In genomic region chr20:38748863-38749153, GRCh38 we compare ENCODE assay signal across 8 cellular contexts. TPM values are rescaled to one million over a fixed set of nuclear protein-coding genes. Genes with fewer than 3 reads are reported as not detected.
DNase-seq lines count a peak whose midpoint lies in the region; ATAC-seq, FAIRE-seq and TF ChIP-seq lines count a peak whose summit lies in the region.

No MANE protein-coding gene starts in this region.

- peak overlapping the region; percentile 68; the same call in 1 of the 2 replicates for H3K27ac ChIP-seq in OCI-LY3 (ENCODE audit: low read length)
- H3K27ac ChIP-seq in astrocyte (ENCODE audit: low read depth, low read length), result peak overlapping the region; percentile 84
- peak overlapping the region; percentile 75 for H3K27ac ChIP-seq in HepG2 (ENCODE audit: extremely low read length, insufficient read depth, low read length)

- no peaks in the 10 kb centered on the region for H3K36me3 Mint-ChIP-seq in astrocyte (ENCODE audit: low read depth, unreplicated experiment)

- H3K27me3 Mint-ChIP-seq in astrocyte (ENCODE audit: low read depth, unreplicated experiment), result peaks cover 8% of the 10 kb centered on the region

- H2AFZ ChIP-seq in OCI-LY3 (ENCODE audit: low read depth, low read length), result peak overlapping the region; percentile 98
- H2AFZ ChIP-seq in astrocyte (ENCODE audit: low read depth, low read length), result peak overlapping the region; percentile 100
- H2AFZ ChIP-seq in HepG2 (ENCODE audit: low read length), result no peak overlapping the region

- TF ChIP-seq POLR2A in HepG2 (IDR thresholded peaks at IDR 0.05; ENCODE audit: insufficient read depth in 1 of 2, low read depth in 2 of 2, low read length in 2 of 2), result no peak

- WGBS in HepG2 (ENCODE audit: low lambda C conversion rate), result 2% methylated on average over 9 of the region's 9 CpGs

- H3K79me2 ChIP-seq in OCI-LY3 (ENCODE audit: low read length) (peaks cover 16% of the 10 kb centered on the region), astrocyte (ENCODE audit: insufficient read depth, low read length) (peaks cover 15% of the 10 kb centered on the region), HepG2 (ENCODE audit: insufficient read depth, low read length) (peaks cover 17% of the 10 kb centered on the region)

- TF ChIP-seq CTCF in GM12865 (IDR thresholded peaks at IDR 0.05; ENCODE audit: insufficient read depth, low read depth, low read length, missing control alignments), result no peak
- TF ChIP-seq CTCF in OCI-LY3 (IDR thresholded peaks at IDR 0.05; ENCODE audit: low read depth, low read length), result no peak
- no peak for TF ChIP-seq CTCF in astrocyte (IDR thresholded peaks at IDR 0.05; ENCODE audit: insufficient read depth, low read depth, low read length)
- no peak for TF ChIP-seq CTCF in HepG2 (CRISPR knock-in tag; IDR thresholded peaks at IDR 0.05)

- CTCF ChIA-PET in HepG2 (lab: Yijun Ruan, JAX; ENCODE audit: low intra/inter-chr PET ratio, low total read pairs), result interaction anchor here (1.1 to 1.5 kb wide), 2 partner anchors 17 to 99 kb away, joined by 3 to 5 read pairs; no protein-coding TSS in a partner anchor

- POLR2A ChIA-PET in HepG2 (lab: Yijun Ruan, JAX), result interaction anchor here (1.0 to 1.8 kb wide), 2 partner anchors 16 to 101 kb away, joined by 3 to 7 read pairs; no protein-coding TSS in a partner anchor

- peak; percentile 60 for DNase-seq in GM12865 (ENCODE audit: low read depth)
- DNase-seq in astrocyte (ENCODE audit: low read depth), result no peak
- DNase-seq in HepG2 (ENCODE audit: low spot score), result no peak
- DNase-seq in stimulated activated CD8-positive, alpha-beta memory T cell treated with anti-CD3 and anti-CD28 coated beads, Interleukin-12 subunit alpha, Interleukin-12 subunit beta, amount 100 ng/mL, for 1 hour (ENCODE audit: low read depth), result peak; percentile 18
- DNase-seq in DMS153 treated with DMSO at 0.1 percent for 48 hours (lab: John Stamatoyannopoulos, UW; ENCODE audit: unreplicated experiment), result no peak
- no peak for DNase-seq in DMS53 treated with DMSO at 0.1 percent for 48 hours (lab: John Stamatoyannopoulos, UW; ENCODE audit: unreplicated experiment)

- peak overlapping the region; percentile 23 for H3K27ac Mint-ChIP-seq in astrocyte (ENCODE audit: unreplicated experiment)

- H3K4me3 Mint-ChIP-seq in astrocyte (ENCODE audit: unreplicated experiment), result peak overlapping the region; percentile 94

- H3K4me1 Mint-ChIP-seq in astrocyte (ENCODE audit: low read depth, unreplicated experiment), result peaks cover 7% of the 10 kb centered on the region

- FAIRE-seq in astrocyte (lab: Jason Lieb, UNC) (no peak), HepG2 (lab: Jason Lieb, UNC) (no peak)

- H3K27me3 ChIP-seq in OCI-LY3 (ENCODE audit: low read depth, low read length) (no peaks in the 10 kb centered on the region), astrocyte (ENCODE audit: insufficient read depth, low read length) (peaks cover 3% of the 10 kb centered on the region), HepG2 (ENCODE audit: control insufficient read depth in 1 of 2, insufficient read depth in 2 of 2, low read length in 2 of 2) (peaks cover 0 to 5% of the 10 kb centered on the region in 2 experiments; a peak in 3 of 5 replicates)

- intact Hi-C loops in HepG2 (cut with micrococcal nuclease; ENCODE audit: unreplicated experiment), result loop anchor here (1.0 to 5.0 kb wide), 4 partner anchors 18 to 177 kb away; partner anchors contain the start of gene FAM83D

- no peaks in the 10 kb centered on the region for H3K9me3 Mint-ChIP-seq in astrocyte (ENCODE audit: unreplicated experiment)

- H3K9ac ChIP-seq in OCI-LY3 (ENCODE audit: low read length) (peak overlapping the region; percentile 82), astrocyte (ENCODE audit: low read length) (peak overlapping the region; percentile 85), HepG2 (ENCODE audit: insufficient read depth, low read depth, low read length) (peak overlapping the region; percentile 89)

- H3K9me3 ChIP-seq in OCI-LY3 (ENCODE audit: insufficient read depth, low read length) (no peaks in the 10 kb centered on the region), astrocyte (ENCODE audit: insufficient read depth, low read depth, low read length) (no peaks in the 10 kb centered on the region), HepG2 (ENCODE audit: low read length) (no peaks in the 10 kb centered on the region)

- TF ChIP-seq RAD21 in HepG2 (CRISPR knock-in tag; IDR thresholded peaks at IDR 0.05), result no peak

- H3K36me3 ChIP-seq in OCI-LY3 (replicated peaks; ENCODE audit: low read depth, low read length) (peaks cover 19% of the 10 kb centered on the region), astrocyte (ENCODE audit: insufficient read depth, low read length) (peaks cover 7% of the 10 kb centered on the region), HepG2 (replicated peaks in 1 of 2; ENCODE audit: control insufficient read depth in 1 of 2, insufficient read depth in 2 of 2, low read length in 2 of 2) (peaks cover 13 to 17% of the 10 kb centered on the region in 2 experiments)

- no TSS peak for BruUV-seq in HepG2 (replicated peaks; lab: Mats Ljungman, UMichigan)

- TF ChIP-seq EP300 in HepG2 (IDR thresholded peaks at IDR 0.05; ENCODE audit: low read depth in 2 of 2, low read length in 2 of 2) (no peak), HepG2 (CRISPR knock-in tag; IDR thresholded peaks at IDR 0.05; ENCODE audit: borderline replicate concordance) (no peak)

- peak overlapping the region; percentile 88 for H3K4me2 ChIP-seq in OCI-LY3 (ENCODE audit: low read length)
- H3K4me2 ChIP-seq in astrocyte (ENCODE audit: low read length), result peak overlapping the region; percentile 99
- peak overlapping the region; percentile 83 for H3K4me2 ChIP-seq in HepG2 (ENCODE audit: low read depth, low read length)

- H3K4me1 ChIP-seq in OCI-LY3 (ENCODE audit: low read length) (peaks cover 18% of the 10 kb centered on the region), astrocyte (ENCODE audit: insufficient read depth, low read length) (peaks cover 15% of the 10 kb centered on the region), HepG2 (ENCODE audit: insufficient read depth, low read length) (peaks cover 23% of the 10 kb centered on the region)

- H3K4me3 ChIP-seq in GM12865 (ENCODE audit: low read depth, low read length), result peak overlapping the region; percentile 72
- peak overlapping the region; percentile 89 for H3K4me3 ChIP-seq in OCI-LY3 (ENCODE audit: low read length)
- peak overlapping the region; percentile 94 for H3K4me3 ChIP-seq in astrocyte (ENCODE audit: insufficient read depth, low read depth, low read length)
- peak overlapping the region; percentile 65 to 96 (median 95) for H3K4me3 ChIP-seq in HepG2 (replicated peaks in 1 of 3; ENCODE audit: insufficient read depth in 1 of 3, low read depth in 2 of 3, low read length in 3 of 3)

- ATAC-seq in HG02798 (IDR thresholded peaks at IDR 0.05; ENCODE audit: poor library complexity, unreplicated experiment), result peak; percentile 20
- ATAC-seq in HepG2, result peak; percentile 64; the same call in 2 of the 3 replicates

- no peaks in the 10 kb centered on the region; the same call in 1 of the 2 replicates for H4K20me1 ChIP-seq in OCI-LY3 (ENCODE audit: insufficient read depth, low read length)
- peaks cover 25% of the 10 kb centered on the region for H4K20me1 ChIP-seq in astrocyte (ENCODE audit: insufficient read depth, low read length)
- H4K20me1 ChIP-seq in HepG2 (ENCODE audit: insufficient read depth, low read length), result 0 out of 2 replicates have a peak, but pooled peaks cover 4% of the 10 kb centered on the region

- in situ Hi-C loops in HepG2 (cut with HindIII; ENCODE audit: extremely low pct_ligation_motif_present, low pct_unique_long_range_greater_than_20kb), result loop anchor here (25.0 kb wide), 1 partner anchor 312 kb away; the partner anchor contains the start of gene SNHG17

RNA-seq across cellular contexts. Expression of gene ACTR5, which starts 0.5 kb away (rescaled TPM):
- total RNA-seq in astrocyte (3.7 and 4.0 TPM in 2 replicates), HepG2 (2016; rRNA removed; fragmentation: Illumina TruSeq; extraction: Trizol) (20.5 and 22.0 TPM in 2 replicates)
- 1.4 and 2.3 TPM in 2 replicates for total RNA-seq in HepG2 (2016; cell fraction: cytosol; rRNA removed; fragmentation: Illumina TruSeq; extraction: Trizol; ENCODE audit: low read depth)
- 20.8 and 23.2 TPM in 2 replicates for total RNA-seq in HepG2 (2016; cell fraction: insoluble cytoplasmic fraction; rRNA removed; fragmentation: Illumina TruSeq; extraction: Trizol)
- 4.9 and 5.2 TPM in 2 replicates for total RNA-seq in HepG2 (2016; cell fraction: membrane; rRNA removed; fragmentation: Illumina TruSeq; extraction: Trizol)
- total RNA-seq in HepG2 (2016; cell fraction: nucleus; rRNA removed; fragmentation: Illumina TruSeq; extraction: Trizol), result 19.7 and 20.2 TPM in 2 replicates
- polyA plus RNA-seq in HepG2 (2011; rRNA removed), result 19.5 and 21.2 TPM in 2 replicates
- 10.3 and 11.2 TPM in 2 replicates for polyA plus RNA-seq in HepG2 (2011; cell fraction: cytosol; rRNA removed)
- polyA plus RNA-seq in HepG2 (2011; cell fraction: nucleus; rRNA removed), result 59.7 and 75.5 TPM in 2 replicates
- polyA plus RNA-seq in HepG2 (2012), result 11.5 and 13.6 TPM in 2 replicates
- polyA plus RNA-seq in HepG2 (2016; cell fraction: cytosol; fragmentation: Illumina TruSeq; extraction: Trizol; ENCODE audit: low read depth), result 0.74 and 1.3 TPM in 2 replicates
- polyA plus RNA-seq in HepG2 (2016; cell fraction: insoluble cytoplasmic fraction; fragmentation: Illumina TruSeq; extraction: Trizol; ENCODE audit: low read depth), result 17.2 and 18.6 TPM in 2 replicates
- 2.2 and 2.4 TPM in 2 replicates for polyA plus RNA-seq in HepG2 (2016; cell fraction: membrane; fragmentation: Illumina TruSeq; extraction: Trizol; ENCODE audit: low read depth)
- 28.1 and 28.5 TPM in 2 replicates for polyA plus RNA-seq in HepG2 (2016; cell fraction: nucleus; fragmentation: Illumina TruSeq; extraction: Trizol; ENCODE audit: insufficient read depth, low read depth)
- 14.3 and 18.0 TPM in 2 replicates for polyA minus RNA-seq in HepG2 (2011; rRNA and poly(A)+ RNA removed; ENCODE audit: low replicate concordance)
- polyA minus RNA-seq in HepG2 (2011; cell fraction: cytosol; rRNA and poly(A)+ RNA removed), result 6.7 and 7.3 TPM in 2 replicates
- polyA minus RNA-seq in HepG2 (2011; cell fraction: nucleus; rRNA and poly(A)+ RNA removed), result 25.9 and 33.6 TPM in 2 replicates

RNA-seq across cellular contexts. Expression of gene SLC32A1, which starts 24.5 kb away (rescaled TPM):
- not detected in 2 replicates for total RNA-seq in astrocyte
- total RNA-seq in HepG2 (2016; rRNA removed; fragmentation: Illumina TruSeq; extraction: Trizol), result not detected in 2 replicates
- not detected in 2 replicates for total RNA-seq in HepG2 (2016; cell fraction: cytosol; rRNA removed; fragmentation: Illumina TruSeq; extraction: Trizol; ENCODE audit: low read depth)
- not detected in 2 replicates for total RNA-seq in HepG2 (2016; cell fraction: insoluble cytoplasmic fraction; rRNA removed; fragmentation: Illumina TruSeq; extraction: Trizol)
- not detected in 2 replicates for total RNA-seq in HepG2 (2016; cell fraction: membrane; rRNA removed; fragmentation: Illumina TruSeq; extraction: Trizol)
- not detected in 2 replicates for total RNA-seq in HepG2 (2016; cell fraction: nucleus; rRNA removed; fragmentation: Illumina TruSeq; extraction: Trizol)
- polyA plus RNA-seq in HepG2 (2011; rRNA removed), result not detected in 2 replicates
- polyA plus RNA-seq in HepG2 (2011; cell fraction: cytosol; rRNA removed), result not detected in 2 replicates
- not detected in 2 replicates for polyA plus RNA-seq in HepG2 (2011; cell fraction: nucleus; rRNA removed)
- not detected in 2 replicates for polyA plus RNA-seq in HepG2 (2012)
- polyA plus RNA-seq in HepG2 (2016; cell fraction: cytosol; fragmentation: Illumina TruSeq; extraction: Trizol; ENCODE audit: low read depth), result not detected in 2 replicates
- not detected in 2 replicates for polyA plus RNA-seq in HepG2 (2016; cell fraction: insoluble cytoplasmic fraction; fragmentation: Illumina TruSeq; extraction: Trizol; ENCODE audit: low read depth)
- polyA plus RNA-seq in HepG2 (2016; cell fraction: membrane; fragmentation: Illumina TruSeq; extraction: Trizol; ENCODE audit: low read depth), result not detected in 2 replicates
- polyA plus RNA-seq in HepG2 (2016; cell fraction: nucleus; fragmentation: Illumina TruSeq; extraction: Trizol; ENCODE audit: insufficient read depth, low read depth), result not detected in 2 replicates
- not detected in 2 replicates for polyA minus RNA-seq in HepG2 (2011; rRNA and poly(A)+ RNA removed; ENCODE audit: low replicate concordance)
- not detected in 2 replicates for polyA minus RNA-seq in HepG2 (2011; cell fraction: cytosol; rRNA and poly(A)+ RNA removed)
- polyA minus RNA-seq in HepG2 (2011; cell fraction: nucleus; rRNA and poly(A)+ RNA removed), result not detected in 2 replicates

RNA-seq across cellular contexts. Expression of gene PPP1R16B, which starts 56.7 kb away (rescaled TPM):
- 0.41 and 0.68 TPM in 2 replicates for total RNA-seq in astrocyte
- total RNA-seq in HepG2 (2016; rRNA removed; fragmentation: Illumina TruSeq; extraction: Trizol), result 0.02 TPM in 1 of 2 replicates, not detected in the other
- not detected in 2 replicates for total RNA-seq in HepG2 (2016; cell fraction: cytosol; rRNA removed; fragmentation: Illumina TruSeq; extraction: Trizol; ENCODE audit: low read depth)
- 0.04 TPM in 1 of 2 replicates, not detected in the other for total RNA-seq in HepG2 (2016; cell fraction: insoluble cytoplasmic fraction; rRNA removed; fragmentation: Illumina TruSeq; extraction: Trizol)
- 0.03 TPM in 1 of 2 replicates, not detected in the other for total RNA-seq in HepG2 (2016; cell fraction: membrane; rRNA removed; fragmentation: Illumina TruSeq; extraction: Trizol)
- not detected in 2 replicates for total RNA-seq in HepG2 (2016; cell fraction: nucleus; rRNA removed; fragmentation: Illumina TruSeq; extraction: Trizol)
- polyA plus RNA-seq in HepG2 (2011; rRNA removed), result 0.09 and 0.11 TPM in 2 replicates
- polyA plus RNA-seq in HepG2 (2011; cell fraction: cytosol; rRNA removed), result 0.05 and 0.08 TPM in 2 replicates
- polyA plus RNA-seq in HepG2 (2011; cell fraction: nucleus; rRNA removed), result 0.06 and 0.07 TPM in 2 replicates
- polyA plus RNA-seq in HepG2 (2012), result 0.05 and 0.11 TPM in 2 replicates
- not detected in 2 replicates for polyA plus RNA-seq in HepG2 (2016; cell fraction: cytosol; fragmentation: Illumina TruSeq; extraction: Trizol; ENCODE audit: low read depth)
- not detected in 2 replicates for polyA plus RNA-seq in HepG2 (2016; cell fraction: insoluble cytoplasmic fraction; fragmentation: Illumina TruSeq; extraction: Trizol; ENCODE audit: low read depth)
- polyA plus RNA-seq in HepG2 (2016; cell fraction: membrane; fragmentation: Illumina TruSeq; extraction: Trizol; ENCODE audit: low read depth), result not detected in 2 replicates
- not detected in 2 replicates for polyA plus RNA-seq in HepG2 (2016; cell fraction: nucleus; fragmentation: Illumina TruSeq; extraction: Trizol; ENCODE audit: insufficient read depth, low read depth)
- polyA minus RNA-seq in HepG2 (2011; rRNA and poly(A)+ RNA removed; ENCODE audit: low replicate concordance), result 0.12 and 0.21 TPM in 2 replicates
- polyA minus RNA-seq in HepG2 (2011; cell fraction: cytosol; rRNA and poly(A)+ RNA removed), result not detected in 2 replicates
- polyA minus RNA-seq in HepG2 (2011; cell fraction: nucleus; rRNA and poly(A)+ RNA removed), result 0.13 TPM in 1 of 2 replicates, not detected in the other

Comparison
In these comparisons a context has a peak if more than half of its experiments do, and no peak if none do; other contexts are left out.
1. DNase-seq: peak in GM12865 (single experiment) and stimulated activated CD8-positive, alpha-beta memory T cell treated with anti-CD3 and anti-CD28 coated beads, Interleukin-12 subunit alpha, Interleukin-12 subunit beta, amount 100 ng/mL, for 1 hour (single experiment); none in astrocyte (single experiment), HepG2 (single experiment), DMS153 treated with DMSO at 0.1 percent for 48 hours (single experiment) and DMS53 treated with DMSO at 0.1 percent for 48 hours (single experiment).
2. Peak in every context shown above with its lines, with median percentiles within 50 percentile points of each other: H3K4me3 ChIP-seq, H3K27ac ChIP-seq, H3K4me2 ChIP-seq and H3K9ac ChIP-seq.